In genomic region chr6:40868091-40868865, GRCh38 we compare ENCODE assay signal across 7 cellular contexts.
A peak's percentile ranks its signal among the peaks of the same experiment; 100 is the strongest.
DNase-seq lines count a peak whose midpoint lies in the region; FAIRE-seq and TF ChIP-seq lines count a peak whose summit lies in the region.
"Not testable (repeated sequence)": the region's sequence is repeated elsewhere in the genome, so short reads cannot be mapped to it uniquely, and the experiment has no call there.

No MANE protein-coding gene starts in this region.

- H3K27me3 Mint-ChIP-seq in nephron (ENCODE audit: low read depth), result peaks cover 14% of the 10 kb centered on the region
- H3K27me3 Mint-ChIP-seq in type B pancreatic cell, result peaks cover 20% of the 10 kb centered on the region

- H3K23ac ChIP-seq in H1 (ENCODE audit: insufficient read length), result not testable (repeated sequence)
- peak overlapping the region; percentile 27 for H3K23ac ChIP-seq in neuronal stem cell (ENCODE audit: low read depth, low read length, poor library complexity)

- TF ChIP-seq EP300 in H1 (IDR thresholded peaks at IDR 0.05; ENCODE audit: borderline replicate concordance in 1 of 2, low read depth in 2 of 2, low read length in 2 of 2), result not testable (repeated sequence)

- TF ChIP-seq CTCF in H1 (IDR thresholded peaks at IDR 0.05; ENCODE audit: control extremely low read depth in 1 of 3, insufficient read depth in 1 of 3, low read depth in 1 of 3, low read length in 3 of 3); esophagus squamous epithelium (IDR thresholded peaks at IDR 0.05); nephron (IDR thresholded peaks at IDR 0.05; ENCODE audit: unreplicated experiment in 3 of 3); type B pancreatic cell (conservative IDR thresholded peaks at IDR 0.05): not testable (repeated sequence)

- not testable (repeated sequence) for H3K4ac ChIP-seq in H1 (replicated peaks; ENCODE audit: insufficient read length, low read depth, low read length); neuronal stem cell (ENCODE audit: low read length)

- CTCF ChIA-PET in H1 (lab: Charles Lee; ENCODE audit: partially characterized antibody), result interaction anchor here (0.6 to 5.0 kb wide), 9 partner anchors 15 to 1462 kb away, joined by 3 to 18 read pairs (median 3); partner anchors contain the start of gene UNC5CL

- H3K18ac ChIP-seq in H1 (ENCODE audit: extremely low read depth, low read length), result not testable (repeated sequence)
- peak overlapping the region; percentile 33 for H3K18ac ChIP-seq in neuronal stem cell (ENCODE audit: low read length)

- H3K79me2 ChIP-seq in H1 (ENCODE audit: control insufficient read depth in 1 of 2, insufficient read depth in 2 of 2, low read length in 2 of 2), result not testable (repeated sequence)

- not testable (repeated sequence) for TF ChIP-seq RAD21 in H1 (IDR thresholded peaks at IDR 0.05 in 1 of 2, conservative IDR thresholded peaks at IDR 0.05 in 1 of 2; ENCODE audit: low read depth in 2 of 2, low read length in 2 of 2)

- DNase-seq in ELF-1 (ENCODE audit: low read depth, low spot score), result peak; percentile 31
- not testable (repeated sequence) for DNase-seq in H1 (ENCODE audit: low read depth in 1 of 2, low spot score in 2 of 2); esophagus squamous epithelium (lab: John Stamatoyannopoulos, UW); neuronal stem cell (ENCODE audit: low spot score); type B pancreatic cell (ENCODE audit: extremely low spot score, unreplicated experiment)

- H3K4me3 ChIP-seq in H1 (ENCODE audit: extremely low read depth in 1 of 4, insufficient read depth in 2 of 4, low read depth in 3 of 4, low read length in 4 of 4); esophagus squamous epithelium; mesodermal cell (ENCODE audit: extremely low read depth, insufficient read depth, low read length, poor library complexity, severe bottlenecking); neuronal stem cell (ENCODE audit: low read length in 2 of 2): not testable (repeated sequence)

- H3K4me2 ChIP-seq in H1 (ENCODE audit: insufficient read depth in 1 of 2, low read depth in 2 of 2, low read length in 2 of 2); neuronal stem cell (ENCODE audit: insufficient read depth, low read length, poor library complexity, severe bottlenecking): not testable (repeated sequence)

- not testable (repeated sequence) for H3K36me3 Mint-ChIP-seq in nephron (ENCODE audit: low read depth); type B pancreatic cell

- not testable (repeated sequence) for H2AK5ac ChIP-seq in H1 (ENCODE audit: low read depth, low read length); neuronal stem cell (ENCODE audit: low read depth, low read length)

- not testable (repeated sequence) for H3K14ac ChIP-seq in H1 (ENCODE audit: insufficient read length); neuronal stem cell (ENCODE audit: low read length)

- not testable (repeated sequence) for H3K56ac ChIP-seq in H1 (replicated peaks; ENCODE audit: insufficient read length, low read depth, low read length)

- POLR2A ChIA-PET in H1 (lab: Charles Lee; ENCODE audit: partially characterized antibody), result interaction anchor here (1.0 kb wide), 1 partner anchor 9 kb away, joined by 4 read pairs; no protein-coding TSS in a partner anchor

- WGBS in H1 (ENCODE audit: extremely low coverage in 1 of 2, insufficient coverage in 1 of 2, insufficient read length in 1 of 2, insufficient replicate concordance in 2 of 2, low coverage in 1 of 2, low lambda C conversion rate in 2 of 2, missing lambda C conversion rate in 1 of 2), 2 experiments, result 73% methylated on average over 14 of the region's 14 CpGs; no CpG with 5 or more reads in 1 of the 2 experiments
- 44 to 57% methylated on average over 12 to 13 of the region's 14 CpGs for WGBS in esophagus squamous epithelium, 2 donors
- 58 to 62% methylated on average over 8 to 14 of the region's 14 CpGs for WGBS in mesodermal cell (ENCODE audit: insufficient coverage in 2 of 2), 2 experiments
- no CpG with 5 or more reads among the region's 14 CpGs for WGBS in neuronal stem cell (ENCODE audit: extremely low coverage in 2 of 2, insufficient read length in 2 of 2, insufficient replicate concordance in 1 of 2), 2 donors

- peak overlapping the region in 1 of 3 experiments; percentile 0 for H3K4me3 Mint-ChIP-seq in nephron
- peak overlapping the region; percentile 16 for H3K4me3 Mint-ChIP-seq in type B pancreatic cell

- not testable (repeated sequence) for H2BK15ac ChIP-seq in H1 (ENCODE audit: low read length); neuronal stem cell (ENCODE audit: low read length)

- H3K9me3 ChIP-seq in H1 (ENCODE audit: insufficient read depth in 2 of 2, low read depth in 1 of 2, low read length in 1 of 2); esophagus squamous epithelium; mesodermal cell (ENCODE audit: control insufficient read depth, low read length); neuronal stem cell (replicated peaks in 1 of 2; ENCODE audit: control insufficient read depth in 2 of 2, insufficient read depth in 1 of 2, low read depth in 1 of 2, low read length in 2 of 2): not testable (repeated sequence)

- H2BK12ac ChIP-seq in H1 (ENCODE audit: low read depth, low read length), result 0 out of 2 replicates have a peak overlapping the region, but pooled peaks have one; percentile 18
- not testable (repeated sequence) for H2BK12ac ChIP-seq in neuronal stem cell (ENCODE audit: low read length)

- H2BK20ac ChIP-seq in H1 (ENCODE audit: low read length), result peak overlapping the region; percentile 41; the same call in 1 of the 2 replicates

- H3K9me3 Mint-ChIP-seq in nephron, type B pancreatic cell: not testable (repeated sequence)

- H3K9ac ChIP-seq in H1 (replicated peaks in 1 of 4; ENCODE audit: extremely low read depth in 1 of 4, low read depth in 3 of 4, low read length in 3 of 4); neuronal stem cell (ENCODE audit: low read depth, low read length, poor library complexity): not testable (repeated sequence)

- H3K27ac Mint-ChIP-seq in nephron (peak overlapping the region; percentile 6 to 46 (median 6)), type B pancreatic cell (peak overlapping the region; percentile 73)

- not testable (repeated sequence) for H3K23me2 ChIP-seq in H1 (ENCODE audit: low read depth, low read length)

- H4K20me1 ChIP-seq in H1 (replicated peaks in 1 of 2; ENCODE audit: control insufficient read depth in 1 of 2, insufficient read depth in 2 of 2, low read length in 2 of 2), result not testable (repeated sequence)

- FAIRE-seq in H1 (lab: Jason Lieb, UNC), result not testable (repeated sequence)

- not testable (repeated sequence) for H4K5ac ChIP-seq in H1 (ENCODE audit: insufficient read length, low read depth, low read length)

- not testable (repeated sequence) for H3K36me3 ChIP-seq in H1 (ENCODE audit: control insufficient read depth in 2 of 4, insufficient read depth in 4 of 4, low read length in 3 of 4); esophagus squamous epithelium; mesodermal cell (ENCODE audit: control insufficient read depth, insufficient read depth, low read length); neuronal stem cell (replicated peaks in 1 of 2; ENCODE audit: control insufficient read depth in 2 of 2, insufficient read depth in 2 of 2, low read length in 2 of 2)

- not testable (repeated sequence) for H3K4me1 ChIP-seq in H1 (replicated peaks in 1 of 4; ENCODE audit: control insufficient read depth in 3 of 4, insufficient read depth in 4 of 4, low read length in 3 of 4); mesodermal cell (ENCODE audit: control insufficient read depth, insufficient read depth, low read length, poor library complexity, severe bottlenecking); neuronal stem cell (ENCODE audit: control insufficient read depth in 2 of 2, insufficient read depth in 1 of 2, low read depth in 1 of 2, low read length in 2 of 2)
- peaks cover 6 to 85% (median 8%) of the 10 kb centered on the region in 3 donors for H3K4me1 ChIP-seq in esophagus squamous epithelium

- H4K91ac ChIP-seq in H1 (replicated peaks; ENCODE audit: insufficient read length, low read length); neuronal stem cell (ENCODE audit: low read depth, low read length, poor library complexity): not testable (repeated sequence)

- not testable (repeated sequence) for H3K79me1 ChIP-seq in H1 (ENCODE audit: low read depth, low read length); neuronal stem cell (ENCODE audit: low read depth, low read length)

- H2BK5ac ChIP-seq in H1 (ENCODE audit: low read depth, low read length), result peak overlapping the region; percentile 79; the same call in 1 of the 2 replicates
- not testable (repeated sequence) for H2BK5ac ChIP-seq in neuronal stem cell (ENCODE audit: low read length)

- not testable (repeated sequence) for H2BK120ac ChIP-seq in H1 (replicated peaks; ENCODE audit: low read depth, low read length); neuronal stem cell (ENCODE audit: low read depth, low read length)

- not testable (repeated sequence) for H4K8ac ChIP-seq in H1 (ENCODE audit: extremely low read depth, insufficient read depth, low read length); neuronal stem cell (ENCODE audit: low read depth, low read length)

- intact Hi-C loops in esophagus squamous epithelium (cut with DNase I), result not testable (repeated sequence)

- peaks cover 33% of the 10 kb centered on the region for H3K4me1 Mint-ChIP-seq in nephron
- peaks cover 20% of the 10 kb centered on the region for H3K4me1 Mint-ChIP-seq in type B pancreatic cell (ENCODE audit: unreplicated experiment)

- not testable (repeated sequence) for H3K27ac ChIP-seq in H1 (ENCODE audit: low read depth, low read length); neuronal stem cell (replicated peaks; ENCODE audit: low read length)
- H3K27ac ChIP-seq in esophagus squamous epithelium (peak overlapping the region; percentile 43 to 86 (median 80)), mesodermal cell (ENCODE audit: low read depth, low read length, severe bottlenecking) (peak overlapping the region; percentile 23)

- H3K27me3 ChIP-seq in H1 (replicated peaks in 1 of 4; ENCODE audit: control insufficient read depth in 3 of 4, extremely low read depth in 1 of 4, insufficient read depth in 3 of 4, low read length in 3 of 4); esophagus squamous epithelium; neuronal stem cell (ENCODE audit: control insufficient read depth in 3 of 3, insufficient read depth in 3 of 3, low read depth in 1 of 3, low read length in 3 of 3): not testable (repeated sequence)

- peak overlapping the region; percentile 91; the same call in 1 of the 2 replicates for H2AFZ ChIP-seq in H1 (ENCODE audit: low read length)
- H2AFZ ChIP-seq in neuronal stem cell (ENCODE audit: low read length), result not testable (repeated sequence)

- TF ChIP-seq POLR2A in H1 (IDR thresholded peaks at IDR 0.05; ENCODE audit: control extremely low read depth in 1 of 2, low read depth in 2 of 2, low read length in 2 of 2); esophagus squamous epithelium (IDR thresholded peaks at IDR 0.05): not testable (repeated sequence)
